Comparison of ENCODE assay signal across 11 cellular contexts in the genomic region with DNA sequence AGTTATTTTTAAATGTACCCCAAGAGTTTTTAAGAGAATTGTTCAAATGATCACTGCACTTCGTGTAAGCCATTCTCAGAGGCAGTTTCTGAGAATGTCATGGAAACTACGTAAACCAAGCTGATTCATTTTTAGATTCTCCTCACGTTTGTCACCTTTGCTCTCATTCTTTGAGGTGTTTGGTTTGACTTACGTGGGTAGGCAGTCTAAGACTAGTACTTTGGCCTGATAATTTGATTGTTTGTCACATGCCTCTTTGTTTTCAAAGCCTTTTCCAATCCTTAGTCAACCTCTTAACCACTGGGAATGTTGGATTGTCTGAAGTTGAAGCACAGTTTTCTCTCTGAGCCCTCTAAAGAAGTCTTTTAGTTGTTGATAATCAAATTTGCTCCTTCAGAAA. TPM values are rescaled to one million over a fixed set of nuclear protein-coding genes. Genes with fewer than 3 reads are reported as not detected.
DNase-seq lines count a peak whose midpoint lies in the region; ATAC-seq and TF ChIP-seq lines count a peak whose summit lies in the region.
"Had no signal": no experiment of that assay in that cellular context is flagged by ENCODE, and none has a peak within 500 bp of the region (broad histone marks: within the 10 kb centered on the region; RNA-seq: fewer than 3 reads in every experiment).

No MANE protein-coding gene starts in this region.

- peaks cover 21% of the 10 kb centered on the region for H3K36me3 Mint-ChIP-seq in Caco-2 (ENCODE audit: insufficient read depth, unreplicated experiment)
- H3K36me3 Mint-ChIP-seq in activated naive CD8-positive, alpha-beta T cell treated with anti-CD3 and anti-CD28 coated beads, Interleukin-2, amount 10 ng/mL, durations not matched to agents 7 days and 5 days, result peaks cover 22% of the 10 kb centered on the region

- TF ChIP-seq CTCF in Caco-2 (IDR thresholded peaks at IDR 0.05; ENCODE audit: insufficient read depth in 1 of 2, low read depth in 1 of 2, low read length in 1 of 2, severe bottlenecking in 1 of 2, unreplicated experiment in 1 of 2) (no peak), WERI-Rb-1 (IDR thresholded peaks at IDR 0.05; ENCODE audit: low read depth, low read length) (no peak), OCI-LY7 (conservative IDR thresholded peaks at IDR 0.05; ENCODE audit: low read length) (no peak)

- no peak overlapping the region for H2AFZ ChIP-seq in OCI-LY7 (ENCODE audit: low read length)

- H3K9me3 ChIP-seq in Caco-2 (no peaks in the 10 kb centered on the region), WERI-Rb-1 (ENCODE audit: severe bottlenecking) (no peaks in the 10 kb centered on the region), SJCRH30 (replicated peaks) (no peaks in the 10 kb centered on the region), OCI-LY7 (ENCODE audit: low read length) (no peaks in the 10 kb centered on the region)
- H3K9me3 ChIP-seq: BE2C had no signal

- H3K4me3 ChIP-seq in Caco-2 (ENCODE audit: low read depth, low read length) (no peak overlapping the region), WERI-Rb-1 (ENCODE audit: low read depth, low read length) (no peak overlapping the region), SJCRH30 (no peak overlapping the region), OCI-LY7 (ENCODE audit: low read depth, low read length, poor library complexity, severe bottlenecking) (no peak overlapping the region)

- H3K27me3 ChIP-seq in Caco-2 (replicated peaks; ENCODE audit: control insufficient read depth, insufficient read depth, low read length) (no peaks in the 10 kb centered on the region), WERI-Rb-1 (ENCODE audit: insufficient read depth, low read depth, severe bottlenecking) (no peaks in the 10 kb centered on the region), SJCRH30 (no peaks in the 10 kb centered on the region)
- H3K27me3 ChIP-seq: BE2C had no signal

- CTCF ChIA-PET in Caco-2 (lab: Charles Lee), result interaction anchor here (1.1 kb wide), 1 partner anchor 244 kb away, joined by 3 read pairs; no protein-coding TSS in a partner anchor
- CTCF ChIA-PET in OCI-LY7 (lab: Charles Lee; ENCODE audit: unreplicated experiment), result no interaction called here

- H4K20me1 ChIP-seq in OCI-LY7 (ENCODE audit: insufficient read depth, low read length), result no peaks in the 10 kb centered on the region

- DNase-seq in Caco-2 (peak in 1 of 2 experiments; percentile 13), NCI-H345 treated with DMSO at 0.1 percent for 48 hours (lab: John Stamatoyannopoulos, UW; ENCODE audit: unreplicated experiment) (no peak), WERI-Rb-1 (no peak), SJCRH30 (no peak), OCI-LY7 (ENCODE audit: low spot score) (no peak)
- no peak for DNase-seq in activated naive CD8-positive, alpha-beta T cell treated with anti-CD3 and anti-CD28 coated beads, Interleukin-2, amount 10 ng/mL, durations not matched to agents 7 days and 5 days
- DNase-seq: activated CD4-positive, alpha-beta memory T cell treated with anti-CD3 and anti-CD28 coated beads, Interleukin-2, amount 10 ng/mL, durations not matched to agents 7 days and 5 days; BE2C; RPMI8226 had no signal

- ATAC-seq in GM19025 (IDR thresholded peaks at IDR 0.05; ENCODE audit: low read depth, unreplicated experiment) (peak; percentile 70), HG02981 (IDR thresholded peaks at IDR 0.05; ENCODE audit: unreplicated experiment) (peak; percentile 87)
- peak; percentile 76 for ATAC-seq in activated naive CD8-positive, alpha-beta T cell treated with anti-CD3 and anti-CD28 coated beads, Interleukin-2, amount 10 ng/mL, durations not matched to agents 7 days and 5 days (ENCODE audit: low read depth)

- peak overlapping the region; percentile 15 for H3K27ac Mint-ChIP-seq in Caco-2 (ENCODE audit: unreplicated experiment)
- no peak overlapping the region for H3K27ac Mint-ChIP-seq in activated naive CD8-positive, alpha-beta T cell treated with anti-CD3 and anti-CD28 coated beads, Interleukin-2, amount 10 ng/mL, durations not matched to agents 7 days and 5 days
- H3K27ac Mint-ChIP-seq: activated CD4-positive, alpha-beta memory T cell treated with anti-CD3 and anti-CD28 coated beads, Interleukin-2, amount 10 ng/mL, durations not matched to agents 7 days and 5 days had no signal

- H3K4me3 Mint-ChIP-seq in Caco-2 (ENCODE audit: unreplicated experiment), result no peak overlapping the region
- no peak overlapping the region for H3K4me3 Mint-ChIP-seq in activated naive CD8-positive, alpha-beta T cell treated with anti-CD3 and anti-CD28 coated beads, Interleukin-2, amount 10 ng/mL, durations not matched to agents 7 days and 5 days
- H3K4me3 Mint-ChIP-seq: activated CD4-positive, alpha-beta memory T cell treated with anti-CD3 and anti-CD28 coated beads, Interleukin-2, amount 10 ng/mL, durations not matched to agents 7 days and 5 days had no signal

- intact Hi-C loops in Caco-2 (cut with micrococcal nuclease; ENCODE audit: unreplicated experiment), result no loop called here
- intact Hi-C loops in OCI-LY7 (cut with micrococcal nuclease; ENCODE audit: unreplicated experiment), result no loop called here

- POLR2A ChIA-PET in Caco-2 (lab: Charles Lee), result no interaction called here
- POLR2A ChIA-PET in activated naive CD8-positive, alpha-beta T cell treated with anti-CD3 and anti-CD28 coated beads, Interleukin-2, amount 10 ng/mL, durations not matched to agents 7 days and 5 days (lab: Charles Lee), result no interaction called here
- POLR2A ChIA-PET in OCI-LY7 (lab: Charles Lee), result interaction anchor here (0.7 to 0.9 kb wide), 2 partner anchors 35 to 1472 kb away, joined by 4 read pairs; no protein-coding TSS in a partner anchor

- peaks cover 57% of the 10 kb centered on the region for H3K4me1 ChIP-seq in Caco-2
- H3K4me1 ChIP-seq in SJCRH30, result 0 out of 2 replicates have a peak, but pooled peaks cover 11% of the 10 kb centered on the region
- H3K4me1 ChIP-seq in OCI-LY7 (ENCODE audit: insufficient read depth, low read length, poor library complexity, severe bottlenecking), result no peaks in the 10 kb centered on the region

- no peak overlapping the region for H3K27ac ChIP-seq in WERI-Rb-1
- H3K27ac ChIP-seq in SJCRH30, result no peak overlapping the region
- H3K27ac ChIP-seq in OCI-LY7 (ENCODE audit: low read depth, low read length, poor library complexity, severe bottlenecking), result no peak overlapping the region

- no peaks in the 10 kb centered on the region for H3K27me3 Mint-ChIP-seq in Caco-2 (ENCODE audit: insufficient read depth, unreplicated experiment)
- H3K27me3 Mint-ChIP-seq in activated naive CD8-positive, alpha-beta T cell treated with anti-CD3 and anti-CD28 coated beads, Interleukin-2, amount 10 ng/mL, durations not matched to agents 7 days and 5 days, result no peaks in the 10 kb centered on the region

- H3K9me3 Mint-ChIP-seq in Caco-2 (ENCODE audit: unreplicated experiment), result peaks cover 9% of the 10 kb centered on the region
- H3K9me3 Mint-ChIP-seq in activated naive CD8-positive, alpha-beta T cell treated with anti-CD3 and anti-CD28 coated beads, Interleukin-2, amount 10 ng/mL, durations not matched to agents 7 days and 5 days, result peaks cover 3% of the 10 kb centered on the region

- H3K4me2 ChIP-seq in OCI-LY7 (ENCODE audit: low read length), result no peak overlapping the region

- H3K4me1 Mint-ChIP-seq in Caco-2 (ENCODE audit: low read depth, unreplicated experiment), result peaks cover 33% of the 10 kb centered on the region
- H3K4me1 Mint-ChIP-seq in activated naive CD8-positive, alpha-beta T cell treated with anti-CD3 and anti-CD28 coated beads, Interleukin-2, amount 10 ng/mL, durations not matched to agents 7 days and 5 days, result peaks cover 18% of the 10 kb centered on the region

- H3K79me2 ChIP-seq in OCI-LY7 (ENCODE audit: insufficient read depth, low read depth, low read length), result no peaks in the 10 kb centered on the region

- H3K36me3 ChIP-seq in Caco-2 (ENCODE audit: control insufficient read depth, insufficient read depth, low read length) (no peaks in the 10 kb centered on the region), WERI-Rb-1 (no peaks in the 10 kb centered on the region), SJCRH30 (peaks cover 39% of the 10 kb centered on the region), OCI-LY7 (ENCODE audit: insufficient read depth, low read length) (no peaks in the 10 kb centered on the region)
- H3K36me3 ChIP-seq: BE2C had no signal

- no TSS peak for BruUV-seq in Caco-2 (replicated peaks; lab: Mats Ljungman, UMichigan)
- no TSS peak for BruUV-seq in OCI-LY7 (replicated peaks; lab: Mats Ljungman, UMichigan)

- H3K9me2 ChIP-seq in OCI-LY7 (ENCODE audit: insufficient read depth, low read length), result no peaks in the 10 kb centered on the region

RNA-seq across cellular contexts. Expression of a gene that starts 10.5 kb away (rescaled TPM):
- total RNA-seq in Caco-2 (2022) (119 and 127 TPM in 2 replicates), OCI-LY7 (2022) (33.9 and 43.2 TPM in 2 replicates)
- 10 to 100 TPM; 51.9 to 60.0 TPM for total RNA-seq in activated naive CD8-positive, alpha-beta T cell treated with anti-CD3 and anti-CD28 coated beads, Interleukin-2, amount 10 ng/mL, durations not matched to agents 7 days and 5 days
- total RNA-seq in SJCRH30 (2014; rRNA removed; shearing (Covaris generic)), result 281 and 294 TPM in 2 replicates
- 16.5 and 23.5 TPM in 2 replicates for total RNA-seq in OCI-LY7 (2014; rRNA removed; shearing (Covaris generic))
